In genomic region chr3:116444099-116444700, GRCh38 we compare ENCODE assay signal across 13 cellular contexts. TPM values are rescaled to one million over a fixed set of nuclear protein-coding genes. Genes with fewer than 3 reads are reported as not detected.
DNase-seq lines count a peak whose midpoint lies in the region; ATAC-seq, FAIRE-seq and TF ChIP-seq lines count a peak whose summit lies in the region.
"Had no signal": no experiment of that assay in that cellular context is flagged by ENCODE, and none has a peak within 500 bp of the region (broad histone marks: within the 10 kb centered on the region; RNA-seq: fewer than 3 reads in every experiment).

No MANE protein-coding gene starts in this region.

- intact Hi-C loops in breast epithelium (cut with DNase I; ENCODE audit: low total_unique reads): no loop called here
- intact Hi-C loops in MCF 10A (cut with micrococcal nuclease): no loop called here

- H3K27me3 ChIP-seq in breast epithelium (no peaks in the 10 kb centered on the region), endocrine pancreas (ENCODE audit: control insufficient read depth, insufficient read depth, low read length) (no peaks in the 10 kb centered on the region), upper lobe of left lung (no peaks in the 10 kb centered on the region)

- no peak overlapping the region for H3K4me3 Mint-ChIP-seq in MCF 10A (ENCODE audit: unreplicated experiment)
- H3K4me3 Mint-ChIP-seq in naive thymus-derived CD8-positive, alpha-beta T cell: no peak overlapping the region
- H3K4me3 Mint-ChIP-seq: activated CD4-positive, alpha-beta T cell treated with anti-CD3 and anti-CD28 coated beads, Interleukin-2, amount 10 ng/mL, durations not matched to agents 7 days and 5 days; activated naive CD4-positive, alpha-beta T cell treated with anti-CD3 and anti-CD28 coated beads, Interleukin-2, amount 50 U/mL, for 24 hours had no signal

- DNase-seq in breast epithelium (ENCODE audit: low spot score in 2 of 2) (no peak), MCF 10A (ENCODE audit: unreplicated experiment) (no peak), midbrain (lab: John Stamatoyannopoulos, UW) (peak; percentile 46), upper lobe of left lung (no peak), D721Med (ENCODE audit: insufficient read length, low spot score) (no peak), NCI-H510A (lab: John Stamatoyannopoulos, UW) (no peak)
- DNase-seq in naive thymus-derived CD8-positive, alpha-beta T cell: no peak
- DNase-seq: activated CD4-positive, alpha-beta T cell treated with anti-CD3 and anti-CD28 coated beads, Interleukin-2, amount 10 ng/mL, durations not matched to agents 7 days and 5 days; mammary epithelial cell; SHP77; stimulated activated CD4-positive, alpha-beta T cell treated with anti-CD3 and anti-CD28 coated beads, Interleukin-1b, Interleukin-23, amount 100 ng/mL, for 48 hours had no signal

- CTCF ChIA-PET in MCF 10A (lab: Yijun Ruan, JAX): no interaction called here

- TF ChIP-seq CTCF in breast epithelium (IDR thresholded peaks at IDR 0.05) (no peak), MCF 10A (IDR thresholded peaks at IDR 0.05; ENCODE audit: unreplicated experiment) (no peak), upper lobe of left lung (IDR thresholded peaks at IDR 0.05) (no peak), D721Med (IDR thresholded peaks at IDR 0.05; ENCODE audit: insufficient read depth, missing control alignments) (no peak)

- H3K27ac ChIP-seq in breast epithelium (no peak overlapping the region), upper lobe of left lung (no peak overlapping the region)

- H3K4me1 ChIP-seq in breast epithelium (no peaks in the 10 kb centered on the region), endocrine pancreas (ENCODE audit: control insufficient read depth, insufficient read depth, low read length) (peaks cover 12% of the 10 kb centered on the region), upper lobe of left lung (no peaks in the 10 kb centered on the region)

- H3K27ac Mint-ChIP-seq in MCF 10A (ENCODE audit: low read depth, unreplicated experiment): no peak overlapping the region
- no peak overlapping the region for H3K27ac Mint-ChIP-seq in naive thymus-derived CD8-positive, alpha-beta T cell
- H3K27ac Mint-ChIP-seq: activated CD4-positive, alpha-beta T cell treated with anti-CD3 and anti-CD28 coated beads, Interleukin-2, amount 10 ng/mL, durations not matched to agents 7 days and 5 days; activated naive CD4-positive, alpha-beta T cell treated with anti-CD3 and anti-CD28 coated beads, Interleukin-2, amount 50 U/mL, for 24 hours had no signal

- FAIRE-seq in D721Med (lab: Jason Lieb, UNC): no peak

- TF ChIP-seq EP300 in upper lobe of left lung (IDR thresholded peaks at IDR 0.05): no peak

- no peak for ATAC-seq in upper lobe of left lung (ENCODE audit: low FRiP score in 2 of 2)
- ATAC-seq in naive thymus-derived CD8-positive, alpha-beta T cell: no peak

- H3K9me3 ChIP-seq in breast epithelium: no peaks in the 10 kb centered on the region
- H3K9me3 ChIP-seq in endocrine pancreas (ENCODE audit: control insufficient read depth, low read length): no peaks in the 10 kb centered on the region
- H3K9me3 ChIP-seq in upper lobe of left lung: no peaks in the 10 kb centered on the region

- H3K36me3 ChIP-seq in breast epithelium (no peaks in the 10 kb centered on the region), endocrine pancreas (ENCODE audit: control insufficient read depth, insufficient read depth, low read length) (no peaks in the 10 kb centered on the region), upper lobe of left lung (no peaks in the 10 kb centered on the region)

- 7 to 14% methylated on average over 2 of the region's 2 CpGs for WGBS in upper lobe of left lung, 2 donors

- peak overlapping the region; percentile 38 for H3K9ac ChIP-seq in endocrine pancreas (ENCODE audit: control insufficient read depth, insufficient read depth, low read length)

- no peaks in the 10 kb centered on the region for H3K9me3 Mint-ChIP-seq in MCF 10A (ENCODE audit: unreplicated experiment)
- peaks cover 0 to 10% (median 8%) of the 10 kb centered on the region in 9 donors for H3K9me3 Mint-ChIP-seq in naive thymus-derived CD8-positive, alpha-beta T cell
- H3K9me3 Mint-ChIP-seq: activated CD4-positive, alpha-beta T cell treated with anti-CD3 and anti-CD28 coated beads, Interleukin-2, amount 10 ng/mL, durations not matched to agents 7 days and 5 days; activated naive CD4-positive, alpha-beta T cell treated with anti-CD3 and anti-CD28 coated beads, Interleukin-2, amount 50 U/mL, for 24 hours had no signal

- H3K4me1 Mint-ChIP-seq in MCF 10A (ENCODE audit: insufficient read depth, unreplicated experiment): no peaks in the 10 kb centered on the region
- H3K4me1 Mint-ChIP-seq in naive thymus-derived CD8-positive, alpha-beta T cell: no peaks in the 10 kb centered on the region
- H3K4me1 Mint-ChIP-seq: activated CD4-positive, alpha-beta T cell treated with anti-CD3 and anti-CD28 coated beads, Interleukin-2, amount 10 ng/mL, durations not matched to agents 7 days and 5 days; activated naive CD4-positive, alpha-beta T cell treated with anti-CD3 and anti-CD28 coated beads, Interleukin-2, amount 50 U/mL, for 24 hours had no signal

- BruUV-seq in MCF 10A (replicated peaks; lab: Mats Ljungman, UMichigan): no TSS peak

- H3K36me3 Mint-ChIP-seq in MCF 10A (ENCODE audit: insufficient read depth, unreplicated experiment): peaks cover 6% of the 10 kb centered on the region
- peaks cover 0 to 15% (median 0%) of the 10 kb centered on the region in 3 donors for H3K36me3 Mint-ChIP-seq in naive thymus-derived CD8-positive, alpha-beta T cell
- H3K36me3 Mint-ChIP-seq: activated naive CD4-positive, alpha-beta T cell treated with anti-CD3 and anti-CD28 coated beads, Interleukin-2, amount 50 U/mL, for 24 hours had no signal

- POLR2A ChIA-PET in MCF 10A (lab: Yijun Ruan, JAX): no interaction called here
- POLR2A ChIA-PET in naive thymus-derived CD8-positive, alpha-beta T cell (lab: Charles Lee): no interaction called here

- H3K27me3 Mint-ChIP-seq in MCF 10A (ENCODE audit: insufficient read depth, unreplicated experiment): peaks cover 51% of the 10 kb centered on the region
- H3K27me3 Mint-ChIP-seq in naive thymus-derived CD8-positive, alpha-beta T cell: peaks cover 7 to 23% (median 7%) of the 10 kb centered on the region in 5 donors

- peak overlapping the region; percentile 27 to 57 (median 35) for H3K4me3 ChIP-seq in breast epithelium
- H3K4me3 ChIP-seq in endocrine pancreas (ENCODE audit: control insufficient read depth, insufficient read depth, low read length): peak overlapping the region; percentile 89
- H3K4me3 ChIP-seq in upper lobe of left lung: peak overlapping the region in 3 of 4 donors; percentile 31 to 38 (median 35)

- TF ChIP-seq POLR2A in breast epithelium (IDR thresholded peaks at IDR 0.05) (no peak), upper lobe of left lung (IDR thresholded peaks at IDR 0.05) (no peak)

RNA-seq across cellular contexts. Expression of gene LSAMP, which starts 1.1 kb away (rescaled TPM):
- total RNA-seq in breast epithelium (1 to 10 TPM; 1.6 to 3.8 (median 3.5) TPM), MCF 10A (2022) (not detected in 2 replicates), upper lobe of left lung (10 to 100 TPM in 5 of 6 donors, 1 to 10 TPM in 1; 7.1 to 28.1 (median 13.4) TPM)
- total RNA-seq in naive thymus-derived CD8-positive, alpha-beta T cell: not detected
- not detected for polyA plus RNA-seq in naive thymus-derived CD8-positive, alpha-beta T cell
- total RNA-seq: activated CD4-positive, alpha-beta T cell treated with anti-CD3 and anti-CD28 coated beads, Interleukin-2, amount 10 ng/mL, durations not matched to agents 7 days and 5 days; mammary epithelial cell had no signal
- polyA plus RNA-seq: mammary epithelial cell had no signal

Comparison
In these comparisons a context has a peak if more than half of its experiments do, and no peak if none do; other contexts are left out.
1. H3K4me3 ChIP-seq: peak in every context shown above with its lines; median percentile 89 in endocrine pancreas; 35 in breast epithelium; 35 in upper lobe of left lung.